In genomic region chr7:85820702-85821443, GRCh38 we compare ENCODE assay signal across 19 cellular contexts.
"Had no signal": no experiment of that assay in that cellular context is flagged by ENCODE, and none has a peak within 500 bp of the region (broad histone marks: within the 10 kb centered on the region; RNA-seq: fewer than 3 reads in every experiment).

No MANE protein-coding gene starts in this region.

- ATAC-seq: foreskin keratinocyte, left cardiac atrium, left ventricle myocardium superior, natural killer cell, pancreas, right cardiac atrium had no signal

- H3K4me1 ChIP-seq: colonic mucosa, foreskin keratinocyte, pancreas, testis, tibial nerve had no signal

- H3K4me3 Mint-ChIP-seq: natural killer cell; neural crest cell; stimulated activated naive CD8-positive, alpha-beta T cell treated with anti-CD3 and anti-CD28 coated beads, Interleukin-15, Interleukin-2, amounts not matched to agents 100 ng/mL and 50 ng/mL, for 24 hours had no signal

- H3K27ac ChIP-seq: colonic mucosa, foreskin keratinocyte, pancreas, testis, tibial nerve had no signal

- H3K36me3 Mint-ChIP-seq: natural killer cell had no signal

- H3K9me3 Mint-ChIP-seq: stimulated activated naive CD8-positive, alpha-beta T cell treated with anti-CD3 and anti-CD28 coated beads, Interleukin-15, Interleukin-2, amounts not matched to agents 100 ng/mL and 50 ng/mL, for 24 hours had no signal

- H3K9me3 ChIP-seq: colonic mucosa, pancreas, testis had no signal

- H3K27me3 ChIP-seq: colonic mucosa, foreskin keratinocyte, pancreas, testis, tibial nerve had no signal

- H3K36me3 ChIP-seq: colonic mucosa, pancreas had no signal

- H3K27me3 Mint-ChIP-seq: progenitor cell of endocrine pancreas; stimulated activated naive CD8-positive, alpha-beta T cell treated with anti-CD3 and anti-CD28 coated beads, Interleukin-15, Interleukin-2, amounts not matched to agents 100 ng/mL and 50 ng/mL, for 24 hours had no signal

- H3K4me3 ChIP-seq: colonic mucosa, pancreas, testis, tibial nerve had no signal

- H3K27ac Mint-ChIP-seq: natural killer cell; progenitor cell of endocrine pancreas; stimulated activated naive CD8-positive, alpha-beta T cell treated with anti-CD3 and anti-CD28 coated beads, Interleukin-15, Interleukin-2, amounts not matched to agents 100 ng/mL and 50 ng/mL, for 24 hours had no signal

- H3K4me1 Mint-ChIP-seq: natural killer cell had no signal

- DNase-seq: cerebellar nuclear complex; colonic mucosa; dermis blood vessel endothelial cell; erythroblast; foreskin keratinocyte; kidney; left cardiac atrium; left ventricle myocardium superior; natural killer cell; occipital lobe; right cardiac atrium; small intestine; stimulated activated CD4-positive, alpha-beta T cell treated with anti-CD3 and anti-CD28 coated beads, Interleukin-12 subunit alpha, Interleukin-12 subunit beta, amount 100 ng/mL, for 4 hours; testis had no signal
